Comparison of ENCODE assay signal across 2 cellular contexts in genomic region chr1:15128520-15129313, GRCh38.
TF ChIP-seq lines count a peak whose summit lies in the region.

No MANE protein-coding gene starts in this region.

TF ChIP-seq in GM23338, 12 proteins besides CTCF, POLR2A, EP300 and RAD21 (continued from another document):
- TF ChIP-seq, protein P1, sequence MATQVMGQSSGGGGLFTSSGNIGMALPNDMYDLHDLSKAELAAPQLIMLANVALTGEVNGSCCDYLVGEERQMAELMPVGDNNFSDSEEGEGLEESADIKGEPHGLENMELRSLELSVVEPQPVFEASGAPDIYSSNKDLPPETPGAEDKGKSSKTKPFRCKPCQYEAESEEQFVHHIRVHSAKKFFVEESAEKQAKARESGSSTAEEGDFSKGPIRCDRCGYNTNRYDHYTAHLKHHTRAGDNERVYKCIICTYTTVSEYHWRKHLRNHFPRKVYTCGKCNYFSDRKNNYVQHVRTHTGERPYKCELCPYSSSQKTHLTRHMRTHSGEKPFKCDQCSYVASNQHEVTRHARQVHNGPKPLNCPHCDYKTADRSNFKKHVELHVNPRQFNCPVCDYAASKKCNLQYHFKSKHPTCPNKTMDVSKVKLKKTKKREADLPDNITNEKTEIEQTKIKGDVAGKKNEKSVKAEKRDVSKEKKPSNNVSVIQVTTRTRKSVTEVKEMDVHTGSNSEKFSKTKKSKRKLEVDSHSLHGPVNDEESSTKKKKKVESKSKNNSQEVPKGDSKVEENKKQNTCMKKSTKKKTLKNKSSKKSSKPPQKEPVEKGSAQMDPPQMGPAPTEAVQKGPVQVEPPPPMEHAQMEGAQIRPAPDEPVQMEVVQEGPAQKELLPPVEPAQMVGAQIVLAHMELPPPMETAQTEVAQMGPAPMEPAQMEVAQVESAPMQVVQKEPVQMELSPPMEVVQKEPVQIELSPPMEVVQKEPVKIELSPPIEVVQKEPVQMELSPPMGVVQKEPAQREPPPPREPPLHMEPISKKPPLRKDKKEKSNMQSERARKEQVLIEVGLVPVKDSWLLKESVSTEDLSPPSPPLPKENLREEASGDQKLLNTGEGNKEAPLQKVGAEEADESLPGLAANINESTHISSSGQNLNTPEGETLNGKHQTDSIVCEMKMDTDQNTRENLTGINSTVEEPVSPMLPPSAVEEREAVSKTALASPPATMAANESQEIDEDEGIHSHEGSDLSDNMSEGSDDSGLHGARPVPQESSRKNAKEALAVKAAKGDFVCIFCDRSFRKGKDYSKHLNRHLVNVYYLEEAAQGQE (IDR thresholded peaks at IDR 0.05; ENCODE audit: unreplicated experiment): no peak
- TF ChIP-seq JUNB (IDR thresholded peaks at IDR 0.05; ENCODE audit: unreplicated experiment) (no peak), EZH2phosphoT487 (IDR thresholded peaks at IDR 0.05; ENCODE audit: unreplicated experiment) (no peak), ZNF331 (CRISPR knock-in tag; IDR thresholded peaks at IDR 0.05; ENCODE audit: low read depth) (no peak), ZNF462 (CRISPR knock-in tag; IDR thresholded peaks at IDR 0.05) (no peak), POLR2AphosphoS5 (IDR thresholded peaks at IDR 0.05; ENCODE audit: low read depth) (no peak)

TF ChIP-seq in GM12878, 131 proteins besides CTCF, POLR2A, EP300 and RAD21 (continued from another document):
- TF ChIP-seq, protein P2, sequence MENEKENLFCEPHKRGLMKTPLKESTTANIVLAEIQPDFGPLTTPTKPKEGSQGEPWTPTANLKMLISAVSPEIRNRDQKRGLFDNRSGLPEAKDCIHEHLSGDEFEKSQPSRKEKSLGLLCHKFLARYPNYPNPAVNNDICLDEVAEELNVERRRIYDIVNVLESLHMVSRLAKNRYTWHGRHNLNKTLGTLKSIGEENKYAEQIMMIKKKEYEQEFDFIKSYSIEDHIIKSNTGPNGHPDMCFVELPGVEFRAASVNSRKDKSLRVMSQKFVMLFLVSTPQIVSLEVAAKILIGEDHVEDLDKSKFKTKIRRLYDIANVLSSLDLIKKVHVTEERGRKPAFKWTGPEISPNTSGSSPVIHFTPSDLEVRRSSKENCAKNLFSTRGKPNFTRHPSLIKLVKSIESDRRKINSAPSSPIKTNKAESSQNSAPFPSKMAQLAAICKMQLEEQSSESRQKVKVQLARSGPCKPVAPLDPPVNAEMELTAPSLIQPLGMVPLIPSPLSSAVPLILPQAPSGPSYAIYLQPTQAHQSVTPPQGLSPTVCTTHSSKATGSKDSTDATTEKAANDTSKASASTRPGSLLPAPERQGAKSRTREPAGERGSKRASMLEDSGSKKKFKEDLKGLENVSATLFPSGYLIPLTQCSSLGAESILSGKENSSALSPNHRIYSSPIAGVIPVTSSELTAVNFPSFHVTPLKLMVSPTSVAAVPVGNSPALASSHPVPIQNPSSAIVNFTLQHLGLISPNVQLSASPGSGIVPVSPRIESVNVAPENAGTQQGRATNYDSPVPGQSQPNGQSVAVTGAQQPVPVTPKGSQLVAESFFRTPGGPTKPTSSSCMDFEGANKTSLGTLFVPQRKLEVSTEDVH (IDR thresholded peaks at IDR 0.05; ENCODE audit: low read depth, partially characterized antibody): no peak
- no peak for TF ChIP-seq SRF (IDR thresholded peaks at IDR 0.05; ENCODE audit: low read depth in 2 of 2, low read length in 2 of 2)
- TF ChIP-seq SP1 (IDR thresholded peaks at IDR 0.05; ENCODE audit: low read depth, low read length): peak; percentile 38
- TF ChIP-seq ZNF274 (IDR thresholded peaks at IDR 0.05; ENCODE audit: insufficient read depth, insufficient read length): no peak
- 0 out of 2 replicates have a peak, but pooled peaks have one; percentile 5 for TF ChIP-seq FOXM1 (IDR thresholded peaks at IDR 0.05; ENCODE audit: low read depth, low read length)
- TF ChIP-seq BACH1 (IDR thresholded peaks at IDR 0.05; ENCODE audit: borderline replicate concordance): no peak
- no peak for TF ChIP-seq RUNX3 (IDR thresholded peaks at IDR 0.05; ENCODE audit: low read length)
- no peak for TF ChIP-seq ETV6 (conservative IDR thresholded peaks at IDR 0.05 in 1 of 2, IDR thresholded peaks at IDR 0.05 in 1 of 2; ENCODE audit: borderline replicate concordance in 1 of 2, low read depth in 1 of 2)
- no peak for TF ChIP-seq HDGF (IDR thresholded peaks at IDR 0.05)
- peak; percentile 99 for TF ChIP-seq SMC3 (IDR thresholded peaks at IDR 0.05; ENCODE audit: borderline replicate concordance, low read length)
- 0 out of 4 replicates have a peak, but pooled peaks of 1 of the 2 experiments have one; percentile 40 for TF ChIP-seq BHLHE40 (IDR thresholded peaks at IDR 0.05; ENCODE audit: borderline replicate concordance in 1 of 2, low read depth in 2 of 2, low read length in 1 of 2)
- 0 out of 2 replicates have a peak, but pooled peaks have one; percentile 18 for TF ChIP-seq SMARCA5 (IDR thresholded peaks at IDR 0.05)
- TF ChIP-seq TCF12 (IDR thresholded peaks at IDR 0.05; ENCODE audit: low read depth, low read length): no peak
- no peak for TF ChIP-seq TCF7 (IDR thresholded peaks at IDR 0.05; ENCODE audit: borderline replicate concordance)
- TF ChIP-seq, protein P3, sequence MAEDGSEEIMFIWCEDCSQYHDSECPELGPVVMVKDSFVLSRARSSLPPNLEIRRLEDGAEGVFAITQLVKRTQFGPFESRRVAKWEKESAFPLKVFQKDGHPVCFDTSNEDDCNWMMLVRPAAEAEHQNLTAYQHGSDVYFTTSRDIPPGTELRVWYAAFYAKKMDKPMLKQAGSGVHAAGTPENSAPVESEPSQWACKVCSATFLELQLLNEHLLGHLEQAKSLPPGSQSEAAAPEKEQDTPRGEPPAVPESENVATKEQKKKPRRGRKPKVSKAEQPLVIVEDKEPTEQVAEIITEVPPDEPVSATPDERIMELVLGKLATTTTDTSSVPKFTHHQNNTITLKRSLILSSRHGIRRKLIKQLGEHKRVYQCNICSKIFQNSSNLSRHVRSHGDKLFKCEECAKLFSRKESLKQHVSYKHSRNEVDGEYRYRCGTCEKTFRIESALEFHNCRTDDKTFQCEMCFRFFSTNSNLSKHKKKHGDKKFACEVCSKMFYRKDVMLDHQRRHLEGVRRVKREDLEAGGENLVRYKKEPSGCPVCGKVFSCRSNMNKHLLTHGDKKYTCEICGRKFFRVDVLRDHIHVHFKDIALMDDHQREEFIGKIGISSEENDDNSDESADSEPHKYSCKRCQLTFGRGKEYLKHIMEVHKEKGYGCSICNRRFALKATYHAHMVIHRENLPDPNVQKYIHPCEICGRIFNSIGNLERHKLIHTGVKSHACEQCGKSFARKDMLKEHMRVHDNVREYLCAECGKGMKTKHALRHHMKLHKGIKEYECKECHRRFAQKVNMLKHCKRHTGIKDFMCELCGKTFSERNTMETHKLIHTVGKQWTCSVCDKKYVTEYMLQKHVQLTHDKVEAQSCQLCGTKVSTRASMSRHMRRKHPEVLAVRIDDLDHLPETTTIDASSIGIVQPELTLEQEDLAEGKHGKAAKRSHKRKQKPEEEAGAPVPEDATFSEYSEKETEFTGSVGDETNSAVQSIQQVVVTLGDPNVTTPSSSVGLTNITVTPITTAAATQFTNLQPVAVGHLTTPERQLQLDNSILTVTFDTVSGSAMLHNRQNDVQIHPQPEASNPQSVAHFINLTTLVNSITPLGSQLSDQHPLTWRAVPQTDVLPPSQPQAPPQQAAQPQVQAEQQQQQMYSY (CRISPR knock-in tag; IDR thresholded peaks at IDR 0.05): no peak
- TF ChIP-seq POU2F2 (IDR thresholded peaks at IDR 0.05; ENCODE audit: borderline replicate concordance, low read depth, low read length): no peak
- no peak for TF ChIP-seq TARDBP (IDR thresholded peaks at IDR 0.05; ENCODE audit: borderline replicate concordance)
- no peak for TF ChIP-seq ZNF207 (IDR thresholded peaks at IDR 0.05; ENCODE audit: borderline replicate concordance)
- no peak for TF ChIP-seq RELB (IDR thresholded peaks at IDR 0.05; ENCODE audit: low read depth)
- TF ChIP-seq RB1 (IDR thresholded peaks at IDR 0.05; ENCODE audit: borderline replicate concordance): peak; percentile 34; the same call in 1 of the 2 replicates
TF ChIP-seq in GM12878: peak in this region for 7.
